ENCODE assay signal across 26 cellular contexts in genomic region chr7:70881470-70881869, GRCh38.
"Had no signal": no experiment of that assay in that cellular context is flagged by ENCODE, and none has a peak within 500 bp of the region (broad histone marks: within the 10 kb centered on the region; RNA-seq: fewer than 3 reads in every experiment).

No MANE protein-coding gene starts in this region.

- DNase-seq: activated B cell treated with CpG ODN at 0.5 μM for 24 hours; activated CD4-positive, alpha-beta memory T cell treated with anti-CD3 and anti-CD28 coated beads for 36 hours; activated CD4-positive, alpha-beta T cell treated with anti-CD3 and anti-CD28 coated beads for 1 hour; activated CD4-positive, alpha-beta T cell treated with anti-CD3 and anti-CD28 coated beads, Interleukin-2, amount 10 ng/mL, durations not matched to agents 7 days and 5 days; activated CD8-positive, alpha-beta memory T cell treated with anti-CD3 and anti-CD28 coated beads for 24 hours; activated effector memory CD4-positive, alpha-beta T cell treated with anti-CD3 and anti-CD28 coated beads, Interleukin-2, amount 50 U/mL, for 16 hours; activated naive CD4-positive, alpha-beta T cell treated with Interleukin-2 at 50 U/mL for 16 hours; activated T-cell treated with anti-CD3 and anti-CD28 coated beads, Interleukin-2, amount 50 U/mL, for 4 hours; brain microvascular endothelial cell; Karpas-422; MM.1S; NCI-H1105 treated with DMSO at 0.1 percent for 48 hours; NCI-H1436 treated with DMSO at 0.1 percent for 48 hours; NCI-H187; NCI-H2081; NCI-H2227 treated with DMSO at 0.1 percent for 48 hours; NCI-H446 treated with DMSO at 0.1 percent for 48 hours; NCI-H524 treated with DMSO at 0.1 percent for 48 hours; NCI-H748 treated with DMSO at 0.1 percent for 48 hours; RPMI8226; T-helper 17 cell; T-helper 9 cell had no signal

- H3K27ac ChIP-seq: brain microvascular endothelial cell, cardiac muscle cell had no signal

- H3K4me1 Mint-ChIP-seq: activated B cell treated with CpG ODN at 0.5 μM for 24 hours; activated CD4-positive, alpha-beta T cell treated with anti-CD3 and anti-CD28 coated beads, Interleukin-2, amount 10 ng/mL, durations not matched to agents 7 days and 5 days; T-helper 17 cell had no signal

- H3K27me3 ChIP-seq: brain microvascular endothelial cell, cardiac muscle cell had no signal

- H3K4me3 ChIP-seq: cardiac muscle cell had no signal

- ATAC-seq: activated T-cell treated with anti-CD3 and anti-CD28 coated beads, Interleukin-2, amount 50 U/mL, for 4 hours; Panc1; Right ventricle myocardium inferior; T-helper 17 cell had no signal

- H3K27ac Mint-ChIP-seq: activated B cell treated with CpG ODN at 0.5 μM for 24 hours; activated CD4-positive, alpha-beta memory T cell treated with anti-CD3 and anti-CD28 coated beads for 36 hours; activated CD4-positive, alpha-beta T cell treated with anti-CD3 and anti-CD28 coated beads, Interleukin-2, amount 10 ng/mL, durations not matched to agents 7 days and 5 days; activated naive CD8-positive, alpha-beta T cell; T-helper 17 cell had no signal

- H3K36me3 ChIP-seq: brain microvascular endothelial cell, cardiac muscle cell had no signal

- H3K36me3 Mint-ChIP-seq: activated naive CD8-positive, alpha-beta T cell had no signal

- H3K27me3 Mint-ChIP-seq: activated B cell treated with CpG ODN at 0.5 μM for 24 hours; activated CD4-positive, alpha-beta memory T cell treated with anti-CD3 and anti-CD28 coated beads for 36 hours; activated CD4-positive, alpha-beta T cell treated with anti-CD3 and anti-CD28 coated beads, Interleukin-2, amount 10 ng/mL, durations not matched to agents 7 days and 5 days; activated naive CD8-positive, alpha-beta T cell; T-helper 17 cell had no signal

- H3K4me3 Mint-ChIP-seq: activated B cell treated with CpG ODN at 0.5 μM for 24 hours; activated CD4-positive, alpha-beta memory T cell treated with anti-CD3 and anti-CD28 coated beads for 36 hours; activated CD4-positive, alpha-beta T cell treated with anti-CD3 and anti-CD28 coated beads, Interleukin-2, amount 10 ng/mL, durations not matched to agents 7 days and 5 days; activated naive CD8-positive, alpha-beta T cell; activated T-cell treated with anti-CD3 and anti-CD28 coated beads, Interleukin-2, amount 50 U/mL, for 4 hours; T-helper 17 cell had no signal
